ENCODE assay signal across 21 cellular contexts in genomic region chr5:162325143-162325727, GRCh38.
DNase-seq lines count a peak whose midpoint lies in the region; ATAC-seq and TF ChIP-seq lines count a peak whose summit lies in the region.
"Had no signal": no experiment of that assay in that cellular context is flagged by ENCODE, and none has a peak within 500 bp of the region (broad histone marks: within the 10 kb centered on the region; RNA-seq: fewer than 3 reads in every experiment).

No MANE protein-coding gene starts in this region.

- no peaks in the 10 kb centered on the region for H3K9me3 ChIP-seq in cardiac muscle cell (ENCODE audit: low read depth)
- H3K9me3 ChIP-seq: BLaER1 had no signal

- H3K27ac ChIP-seq in cardiac muscle cell, result peak overlapping the region; percentile 84
- H3K27ac ChIP-seq: BLaER1 had no signal

- no peak overlapping the region for H3K4me3 ChIP-seq in cardiac muscle cell
- H3K4me3 ChIP-seq: BLaER1 had no signal

- DNase-seq in cardiac muscle cell (ENCODE audit: low read depth in 1 of 2, low spot score in 1 of 2), result peak in 1 of 2 donors; percentile 76
- DNase-seq in Right ventricle myocardium superior, result no peak
- no peak for DNase-seq in left ventricle myocardium superior
- peak; percentile 3 for DNase-seq in pons (ENCODE audit: low spot score)
- DNase-seq in NCI-H1417 treated with DMSO at 0.1 percent for 48 hours (lab: John Stamatoyannopoulos, UW), result no peak
- DNase-seq in SIG-M5 treated with dmso at 0.1 percent for 504 hours (lab: John Stamatoyannopoulos, UW; ENCODE audit: unreplicated experiment), result no peak
- DNase-seq in GM13976 (ENCODE audit: low spot score), result no peak
- DNase-seq: CD4-positive, CD25-positive, alpha-beta regulatory T cell; DMS153; H7; Karpas-422; NCI-H1092 treated with DMSO at 0.1 percent for 48 hours; NCI-H146; NCI-H1930; NCI-H2107; NCI-H524 treated with DMSO at 0.1 percent for 48 hours; NCI-H774; NK-92 treated with Interleukin-12 subunit alpha and Interleukin-12 subunit beta, amount 100 ng/mL, for 24 hours had no signal

- intact Hi-C loops in Right ventricle myocardium superior (cut with DNase I), result no loop called here
- intact Hi-C loops in left ventricle myocardium superior (cut with micrococcal nuclease), result no loop called here

- H3K36me3 ChIP-seq in cardiac muscle cell, result no peaks in the 10 kb centered on the region
- H3K36me3 ChIP-seq: BLaER1 had no signal

- ATAC-seq in Right ventricle myocardium superior (ENCODE audit: poor library complexity) (no peak), left ventricle myocardium superior (peak; percentile 41)
- ATAC-seq: HepG2, PC-3 had no signal

- no peaks in the 10 kb centered on the region for H3K27me3 ChIP-seq in cardiac muscle cell
- H3K27me3 ChIP-seq: BLaER1 had no signal

- H3K4me1 ChIP-seq in cardiac muscle cell (ENCODE audit: low read depth), result peaks cover 34% of the 10 kb centered on the region
- H3K4me1 ChIP-seq: BLaER1 had no signal

- no peak for TF ChIP-seq CTCF in cardiac muscle cell (IDR thresholded peaks at IDR 0.05; ENCODE audit: low read depth, low read length)
- TF ChIP-seq CTCF in GM13976 (IDR thresholded peaks at IDR 0.05; ENCODE audit: borderline replicate concordance, control extremely low read depth, extremely low read depth, insufficient read depth, missing control alignments), result no peak

- in situ Hi-C loops in GM13976 (cut with MboI; ENCODE audit: low sequenced_read_pairs, unreplicated experiment), result no loop called here
